Comparison of ENCODE assay signal across 28 cellular contexts in genomic region chr6:159800141-159800865, GRCh38. TPM values are rescaled to one million over a fixed set of nuclear protein-coding genes. Genes with fewer than 3 reads are reported as not detected.
DNase-seq lines count a peak whose midpoint lies in the region; ATAC-seq and TF ChIP-seq lines count a peak whose summit lies in the region.
"Had no signal": no experiment of that assay in that cellular context is flagged by ENCODE, and none has a peak within 500 bp of the region (broad histone marks: within the 10 kb centered on the region; RNA-seq: fewer than 3 reads in every experiment).

Gene PNLDC1, plus strand, starts transcription at chr6:159800276. Its CDS starts 32 bp downstream, at chr6:159800308.

- dilution Hi-C loops in IMR-90 (cut with HindIII; ENCODE audit: low sequenced_read_pairs, unreplicated experiment): no loop called here

- no peak within 1 kb of the TSS for H3K14ac ChIP-seq in IMR-90 (replicated peaks; ENCODE audit: low read depth, low read length)

- H3K4ac ChIP-seq in IMR-90 (ENCODE audit: low read depth, low read length): no peak within 1 kb of the TSS

- no peaks in the 10 kb centered on the region; the same call in 1 of the 2 replicates for H3K9me1 ChIP-seq in IMR-90 (ENCODE audit: insufficient read depth, low read length)

- H4K5ac ChIP-seq in IMR-90 (ENCODE audit: low read depth, low read length): no peak within 1 kb of the TSS

- H3K9ac ChIP-seq in IMR-90 (ENCODE audit: low read depth, low read length) (no peak within 1 kb of the TSS), neural progenitor cell (no peak within 1 kb of the TSS)
- H3K9ac ChIP-seq: KMS-11, parathyroid adenoma had no signal

- peak within 1 kb of the TSS; percentile 6 for H3K27ac Mint-ChIP-seq in activated CD4-positive, alpha-beta memory T cell treated with anti-CD3 and anti-CD28 coated beads for 36 hours
- H3K27ac Mint-ChIP-seq in activated CD4-positive, alpha-beta memory T cell treated with anti-CD3 and anti-CD28 coated beads, Interleukin-2, amount 10 ng/mL, durations not matched to agents 7 days and 5 days: no peak within 1 kb of the TSS
- no peak within 1 kb of the TSS for H3K27ac Mint-ChIP-seq in endothelial cell (ENCODE audit: unreplicated experiment)
- peak within 1 kb of the TSS; percentile 69 for H3K27ac Mint-ChIP-seq in neural progenitor cell
- H3K27ac Mint-ChIP-seq in chondrocyte (ENCODE audit: unreplicated experiment): no peak within 1 kb of the TSS
- H3K27ac Mint-ChIP-seq: T-helper 17 cell had no signal

- no peaks in the 10 kb centered on the region for H3K9me3 Mint-ChIP-seq in activated CD4-positive, alpha-beta memory T cell treated with anti-CD3 and anti-CD28 coated beads for 36 hours
- no peaks in the 10 kb centered on the region for H3K9me3 Mint-ChIP-seq in activated CD4-positive, alpha-beta memory T cell treated with anti-CD3 and anti-CD28 coated beads, Interleukin-2, amount 10 ng/mL, durations not matched to agents 7 days and 5 days
- H3K9me3 Mint-ChIP-seq in endothelial cell (ENCODE audit: unreplicated experiment) (no peaks in the 10 kb centered on the region), neural progenitor cell (no peaks in the 10 kb centered on the region), chondrocyte (ENCODE audit: low read depth) (no peaks in the 10 kb centered on the region)
- H3K9me3 Mint-ChIP-seq: immature natural killer cell; neural crest cell; stimulated activated naive B cell treated with anti-CD40 and anti-IgM and Interleukin-4, amounts not matched to agents 10 μg/mL and 1 μg/mL and 100 μg/mL, for 72 hours had no signal

- in situ Hi-C loops in IMR-90 (cut with MboI; ENCODE audit: low sequenced_read_pairs): loop anchor here (25.0 kb wide), 1 partner anchor 613 kb away; no protein-coding TSS in a partner anchor

- peaks cover 26% of the 10 kb centered on the region for H3K36me3 Mint-ChIP-seq in activated CD4-positive, alpha-beta memory T cell treated with anti-CD3 and anti-CD28 coated beads for 36 hours
- H3K36me3 Mint-ChIP-seq in activated CD4-positive, alpha-beta memory T cell treated with anti-CD3 and anti-CD28 coated beads, Interleukin-2, amount 10 ng/mL, durations not matched to agents 7 days and 5 days (ENCODE audit: low read depth): peaks cover 29% of the 10 kb centered on the region
- H3K36me3 Mint-ChIP-seq in endothelial cell (ENCODE audit: low read depth, unreplicated experiment) (peaks cover 16% of the 10 kb centered on the region), neural progenitor cell (peaks cover 15% of the 10 kb centered on the region), chondrocyte (ENCODE audit: low read depth) (peaks cover 20% of the 10 kb centered on the region)

- H3K18ac ChIP-seq in IMR-90 (ENCODE audit: low read depth, low read length): no peak within 1 kb of the TSS

- TF ChIP-seq CTCF in IMR-90 (conservative IDR thresholded peaks at IDR 0.05; ENCODE audit: low read depth, low read length) (no peak), endothelial cell (IDR thresholded peaks at IDR 0.05; ENCODE audit: unreplicated experiment) (no peak), neural progenitor cell (IDR thresholded peaks at IDR 0.05) (no peak), A673 (conservative IDR thresholded peaks at IDR 0.05; ENCODE audit: low read depth, low read length) (no peak), chondrocyte (IDR thresholded peaks at IDR 0.05) (no peak)

- H3K4me3 Mint-ChIP-seq in activated CD4-positive, alpha-beta memory T cell treated with anti-CD3 and anti-CD28 coated beads for 36 hours: no peak within 1 kb of the TSS
- H3K4me3 Mint-ChIP-seq in activated CD4-positive, alpha-beta memory T cell treated with anti-CD3 and anti-CD28 coated beads, Interleukin-2, amount 10 ng/mL, durations not matched to agents 7 days and 5 days: no peak within 1 kb of the TSS
- H3K4me3 Mint-ChIP-seq in endothelial cell (ENCODE audit: unreplicated experiment) (peak within 1 kb of the TSS; percentile 49), neural progenitor cell (no peak within 1 kb of the TSS), chondrocyte (ENCODE audit: unreplicated experiment) (no peak within 1 kb of the TSS)
- H3K4me3 Mint-ChIP-seq: CD14-positive monocyte; immature natural killer cell; neural crest cell; stimulated activated naive B cell treated with anti-CD40 and anti-IgM and Interleukin-4, amounts not matched to agents 10 μg/mL and 1 μg/mL and 100 μg/mL, for 72 hours; T-helper 17 cell had no signal

- no peak within 1 kb of the TSS for H2BK15ac ChIP-seq in IMR-90 (ENCODE audit: low read depth, low read length)

- no peak within 1 kb of the TSS for H3K4me3 ChIP-seq in IMR-90 (ENCODE audit: insufficient read depth, low read depth, low read length)
- H3K4me3 ChIP-seq in neural progenitor cell: no peak within 1 kb of the TSS
- no peak within 1 kb of the TSS for H3K4me3 ChIP-seq in A673 (ENCODE audit: low read depth, low read length, poor library complexity, severe bottlenecking)
- H3K4me3 ChIP-seq: gastroesophageal sphincter had no signal

- BruUV-seq in IMR-90 (replicated peaks; lab: Mats Ljungman, UMichigan): no TSS peak
- no TSS peak for BruUV-seq in A673 (replicated peaks; lab: Mats Ljungman, UMichigan)

- peaks cover 23% of the 10 kb centered on the region for H3K36me3 ChIP-seq in IMR-90 (ENCODE audit: control insufficient read depth, insufficient read depth, low read length)
- no peaks in the 10 kb centered on the region for H3K36me3 ChIP-seq in neural progenitor cell
- peaks cover 30% of the 10 kb centered on the region for H3K36me3 ChIP-seq in A673 (ENCODE audit: insufficient read depth, low read length, poor library complexity, severe bottlenecking)

- H2BK5ac ChIP-seq in IMR-90 (ENCODE audit: low read depth, low read length, poor library complexity, severe bottlenecking): no peak within 1 kb of the TSS

- WGBS in IMR-90 (ENCODE audit: extremely low coverage in 2 of 2, insufficient read length in 1 of 2), 2 experiments: 95% methylated on average over 24 of the region's 50 CpGs; no CpG with 5 or more reads in 1 of the 2 experiments

- H3K79me1 ChIP-seq in IMR-90 (ENCODE audit: low read depth in 1 of 2, low read length in 2 of 2): peaks cover 5 to 6% of the 10 kb centered on the region in 2 experiments; a peak in 2 of 4 replicates

- H3K4me1 Mint-ChIP-seq in activated CD4-positive, alpha-beta memory T cell treated with anti-CD3 and anti-CD28 coated beads for 36 hours (ENCODE audit: low read depth): peaks cover 26% of the 10 kb centered on the region
- peaks cover 14% of the 10 kb centered on the region for H3K4me1 Mint-ChIP-seq in activated CD4-positive, alpha-beta memory T cell treated with anti-CD3 and anti-CD28 coated beads, Interleukin-2, amount 10 ng/mL, durations not matched to agents 7 days and 5 days
- H3K4me1 Mint-ChIP-seq in endothelial cell (ENCODE audit: unreplicated experiment) (no peaks in the 10 kb centered on the region), neural progenitor cell (no peaks in the 10 kb centered on the region), chondrocyte (ENCODE audit: low read depth) (no peaks in the 10 kb centered on the region)
- H3K4me1 Mint-ChIP-seq: immature natural killer cell, neural crest cell had no signal

- H3K79me2 ChIP-seq in neural progenitor cell (ENCODE audit: low read depth): no peaks in the 10 kb centered on the region
- H3K79me2 ChIP-seq: parathyroid adenoma had no signal

- peak within 1 kb of the TSS; percentile 9 for H2AK9ac ChIP-seq in IMR-90 (replicated peaks; ENCODE audit: low read depth, low read length, poor library complexity)

- H4K8ac ChIP-seq in IMR-90 (ENCODE audit: low read depth in 2 of 2, low read length in 2 of 2): no peak within 1 kb of the TSS

- CTCF ChIA-PET in activated CD4-positive, alpha-beta memory T cell treated with anti-CD3 and anti-CD28 coated beads for 36 hours (lab: Charles Lee): no interaction called here
- CTCF ChIA-PET in activated CD4-positive, alpha-beta memory T cell treated with anti-CD3 and anti-CD28 coated beads, Interleukin-2, amount 10 ng/mL, durations not matched to agents 7 days and 5 days (lab: Charles Lee): no interaction called here
- CTCF ChIA-PET in IMR-90 (lab: Yijun Ruan, JAX) (no interaction called here), A673 (lab: Charles Lee) (no interaction called here)

- no peak for TF ChIP-seq POLR2A in IMR-90 (IDR thresholded peaks at IDR 0.05; ENCODE audit: low read depth, low read length)

- H3K27ac ChIP-seq in IMR-90 (ENCODE audit: insufficient read depth, low read length) (no peak within 1 kb of the TSS), neural progenitor cell (no peak within 1 kb of the TSS), A673 (ENCODE audit: low read depth, low read length, poor library complexity, severe bottlenecking) (no peak within 1 kb of the TSS)
- H3K27ac ChIP-seq: 22Rv1, brain microvascular endothelial cell, gastroesophageal sphincter, KMS-11, parathyroid adenoma had no signal

- H3K27me3 ChIP-seq in IMR-90 (ENCODE audit: control insufficient read depth, insufficient read depth, low read length) (no peaks in the 10 kb centered on the region), neural progenitor cell (no peaks in the 10 kb centered on the region), A673 (replicated peaks; ENCODE audit: insufficient read depth, low read depth, low read length, poor library complexity) (no peaks in the 10 kb centered on the region)
- H3K27me3 ChIP-seq: brain microvascular endothelial cell, gastroesophageal sphincter had no signal

- peaks cover 10% of the 10 kb centered on the region; the same call in 1 of the 2 replicates for H4K20me1 ChIP-seq in IMR-90 (ENCODE audit: insufficient read depth, low read length)
- no peaks in the 10 kb centered on the region for H4K20me1 ChIP-seq in neural progenitor cell (ENCODE audit: low read depth)

- no peak within 1 kb of the TSS for H2BK120ac ChIP-seq in IMR-90 (ENCODE audit: low read depth, low read length)

- H2AK5ac ChIP-seq in IMR-90 (ENCODE audit: low read depth, low read length): no peak within 1 kb of the TSS

- no peaks in the 10 kb centered on the region for H3F3A ChIP-seq in neural progenitor cell (ENCODE audit: low read depth)

- ATAC-seq in IMR-90 (ENCODE audit: low read depth) (no peak; the same call in 1 of the 2 replicates), HG02763 (IDR thresholded peaks at IDR 0.05; ENCODE audit: unreplicated experiment) (no peak)
- ATAC-seq: activated CD4-positive, CD25-positive, alpha-beta regulatory T cell treated with anti-CD3 and anti-CD28 coated beads, Interleukin-2, amount 50 U/mL, for 24 hours; gastroesophageal sphincter; stimulated activated naive B cell treated with anti-CD40 and anti-IgM and Interleukin-4, amounts not matched to agents 10 μg/mL and 1 μg/mL and 100 μg/mL, for 72 hours; T-helper 17 cell had no signal

- TF ChIP-seq RAD21 in IMR-90 (IDR thresholded peaks at IDR 0.05; ENCODE audit: low read length): no peak

- H2BK20ac ChIP-seq in IMR-90 (ENCODE audit: low read depth, low read length): no peak within 1 kb of the TSS

- POLR2A ChIA-PET in activated CD4-positive, alpha-beta memory T cell treated with anti-CD3 and anti-CD28 coated beads for 36 hours (lab: Charles Lee): no interaction called here
- POLR2A ChIA-PET in activated CD4-positive, alpha-beta memory T cell treated with anti-CD3 and anti-CD28 coated beads, Interleukin-2, amount 10 ng/mL, durations not matched to agents 7 days and 5 days (lab: Charles Lee): no interaction called here
- POLR2A ChIA-PET in IMR-90 (lab: Charles Lee; ENCODE audit: unreplicated experiment) (no interaction called here), A673 (lab: Charles Lee; ENCODE audit: low non-redundant PET) (no interaction called here)

- H3K23ac ChIP-seq in IMR-90 (ENCODE audit: low read depth, low read length): no peak within 1 kb of the TSS

- H3K27me3 Mint-ChIP-seq in activated CD4-positive, alpha-beta memory T cell treated with anti-CD3 and anti-CD28 coated beads for 36 hours: no peaks in the 10 kb centered on the region
- H3K27me3 Mint-ChIP-seq in activated CD4-positive, alpha-beta memory T cell treated with anti-CD3 and anti-CD28 coated beads, Interleukin-2, amount 10 ng/mL, durations not matched to agents 7 days and 5 days: no peaks in the 10 kb centered on the region
- peaks cover 4% of the 10 kb centered on the region for H3K27me3 Mint-ChIP-seq in endothelial cell (ENCODE audit: unreplicated experiment)
- H3K27me3 Mint-ChIP-seq in neural progenitor cell (ENCODE audit: insufficient read depth, low read depth): peaks cover 2% of the 10 kb centered on the region
- H3K27me3 Mint-ChIP-seq in chondrocyte (ENCODE audit: low read depth): no peaks in the 10 kb centered on the region
- H3K27me3 Mint-ChIP-seq: stimulated activated naive B cell treated with anti-CD40 and anti-IgM and Interleukin-4, amounts not matched to agents 10 μg/mL and 1 μg/mL and 100 μg/mL, for 72 hours; T-helper 17 cell had no signal

- no peak within 1 kb of the TSS for H3K4me2 ChIP-seq in IMR-90 (ENCODE audit: low read depth, low read length)
- H3K4me2 ChIP-seq in neural progenitor cell: no peak within 1 kb of the TSS
- H3K4me2 ChIP-seq: KMS-11 had no signal

- intact Hi-C loops in activated CD4-positive, alpha-beta memory T cell treated with anti-CD3 and anti-CD28 coated beads for 36 hours (cut with micrococcal nuclease): no loop called here
- intact Hi-C loops in IMR-90 (cut with micrococcal nuclease): no loop called here
- intact Hi-C loops in A673 (cut with micrococcal nuclease; ENCODE audit: unreplicated experiment): no loop called here

- H2AFZ ChIP-seq in IMR-90 (replicated peaks; ENCODE audit: low read length, poor library complexity) (no peak within 1 kb of the TSS), neural progenitor cell (replicated peaks) (no peak within 1 kb of the TSS)
- H2AFZ ChIP-seq: parathyroid adenoma had no signal

- H3K4me1 ChIP-seq in IMR-90 (ENCODE audit: control insufficient read depth, insufficient read depth, low read length) (no peaks in the 10 kb centered on the region; the same call in 1 of the 2 replicates), neural progenitor cell (no peaks in the 10 kb centered on the region), A673 (ENCODE audit: insufficient read depth, low read length, poor library complexity, severe bottlenecking) (no peaks in the 10 kb centered on the region)
- H3K4me1 ChIP-seq: parathyroid adenoma had no signal

- no peak within 1 kb of the TSS for H3K56ac ChIP-seq in IMR-90 (ENCODE audit: extremely low read depth, insufficient read depth, low read length)

- DNase-seq in activated CD4-positive, alpha-beta memory T cell treated with anti-CD3 and anti-CD28 coated beads for 36 hours: no peak
- DNase-seq in activated CD4-positive, alpha-beta memory T cell treated with anti-CD3 and anti-CD28 coated beads, Interleukin-2, amount 10 ng/mL, durations not matched to agents 7 days and 5 days: no peak
- DNase-seq in IMR-90 (no peak), endothelial cell (ENCODE audit: low spot score) (no peak), neural progenitor cell (ENCODE audit: low spot score) (no peak), A673 (ENCODE audit: low spot score) (no peak), chondrocyte (ENCODE audit: low spot score) (no peak)
- DNase-seq: activated T-cell treated with anti-CD3 and anti-CD28 coated beads, Interleukin-2, amount 50 U/mL, for 48 hours; brain microvascular endothelial cell; Calu3; hypothalamus; immature natural killer cell; mammary epithelial cell; MM.1S; NCI-H2029; NCI-H524 treated with DMSO at 0.1 percent for 48 hours; Right ventricle myocardium superior; stimulated activated naive B cell treated with anti-CD40 and anti-IgM and Interleukin-4, amounts not matched to agents 10 μg/mL and 1 μg/mL and 100 μg/mL, for 72 hours; T-helper 17 cell had no signal

- no peaks in the 10 kb centered on the region for H3K9me3 ChIP-seq in IMR-90 (ENCODE audit: control insufficient read depth, insufficient read depth, low read length)
- H3K9me3 ChIP-seq in neural progenitor cell (ENCODE audit: low read depth): no peaks in the 10 kb centered on the region
- no peaks in the 10 kb centered on the region for H3K9me3 ChIP-seq in A673 (ENCODE audit: low read depth, low read length, poor library complexity, severe bottlenecking)
- H3K9me3 ChIP-seq: gastroesophageal sphincter had no signal

- no peak within 1 kb of the TSS for H4K91ac ChIP-seq in IMR-90 (ENCODE audit: insufficient read depth, low read depth, low read length)

RNA-seq across cellular contexts. Expression of gene PNLDC1, which starts in this region (rescaled TPM):
- total RNA-seq in activated CD4-positive, alpha-beta memory T cell treated with anti-CD3 and anti-CD28 coated beads for 36 hours: under 1 TPM; 0.29 to 0.31 TPM
- under 1 TPM; 0.25 to 0.35 TPM for total RNA-seq in activated CD4-positive, alpha-beta memory T cell treated with anti-CD3 and anti-CD28 coated beads, Interleukin-2, amount 10 ng/mL, durations not matched to agents 7 days and 5 days
- total RNA-seq in IMR-90 (2012; rRNA removed) (not detected in 2 replicates), endothelial cell (ENCODE audit: unreplicated experiment) (not detected), neural progenitor cell (ENCODE audit: low replicate concordance) (0.06 TPM in 1 of 2 replicates, not detected in the other), A673 (2021) (0.58 TPM in 1 of 2 replicates, not detected in the other), chondrocyte (not detected in 3 replicates)
- polyA plus RNA-seq in IMR-90 (2012; rRNA removed): not detected in 2 replicates
- polyA plus RNA-seq in IMR-90 (2012; cell fraction: cytosol; rRNA removed): not detected in 2 replicates
- polyA plus RNA-seq in IMR-90 (2012; cell fraction: nucleus; rRNA removed; ENCODE audit: low replicate concordance): not detected in 2 replicates
- total RNA-seq: Right ventricle myocardium superior, temporal lobe had no signal
- polyA plus RNA-seq: CD14-positive monocyte, mammary epithelial cell had no signal

Comparison
In these comparisons a context has a peak if more than half of its experiments do, and no peak if none do; other contexts are left out.
1. H3K27ac Mint-ChIP-seq: peak in activated CD4-positive, alpha-beta memory T cell treated with anti-CD3 and anti-CD28 coated beads for 36 hours (single experiment) and neural progenitor cell (single experiment); none in activated CD4-positive, alpha-beta memory T cell treated with anti-CD3 and anti-CD28 coated beads, Interleukin-2, amount 10 ng/mL, durations not matched to agents 7 days and 5 days (single experiment), endothelial cell (single experiment) and chondrocyte (single experiment).